In genomic region chr11:60890696-60891095, GRCh38 we compare ENCODE assay signal across 21 cellular contexts. TPM values are rescaled to one million over a fixed set of nuclear protein-coding genes. Genes with fewer than 3 reads are reported as not detected.
"Had no signal": no experiment of that assay in that cellular context is flagged by ENCODE, and none has a peak within 500 bp of the region (broad histone marks: within the 10 kb centered on the region; RNA-seq: fewer than 3 reads in every experiment).

No MANE protein-coding gene starts in this region.

- FAIRE-seq: colon, keratinocyte had no signal

- ATAC-seq: activated CD4-positive, alpha-beta T cell treated with anti-CD3 and anti-CD28 coated beads for 36 hours; body of pancreas; WTC11 had no signal

- H3K4me3 ChIP-seq: body of pancreas, thyroid gland had no signal

- H3K4me1 ChIP-seq: body of pancreas, thyroid gland had no signal

- H3K9me3 ChIP-seq: body of pancreas, thyroid gland had no signal

- H3K27ac ChIP-seq: body of pancreas, thyroid gland had no signal

- DNase-seq: activated CD4-positive, alpha-beta T cell treated with anti-CD3 and anti-CD28 coated beads for 36 hours; activated naive CD4-positive, alpha-beta T cell treated with Interleukin-2 at 50 U/mL for 16 hours; body of pancreas; foreskin melanocyte; glutamatergic neuron; mammary epithelial cell; midbrain; posterior cingulate gyrus; stimulated activated CD4-positive, alpha-beta T cell treated with anti-CD3 and anti-CD28 coated beads, Interleukin-12 subunit alpha, Interleukin-12 subunit beta, amount 100 ng/mL, for 4 hours; stimulated activated CD4-positive, alpha-beta T cell treated with anti-CD3 and anti-CD28 coated beads, Interleukin-1b, Interleukin-23, amount 100 ng/mL, for 48 hours; stimulated activated naive CD4-positive, alpha-beta T cell treated with Interleukin-2 at 50 U/mL for 16 hours; T-helper 1 cell; T1000 had no signal

- H3K27me3 ChIP-seq: body of pancreas, thyroid gland had no signal

RNA-seq across cellular contexts. Expression of gene ZP1, which starts 23.4 kb away (rescaled TPM):
- total RNA-seq: activated CD4-positive, alpha-beta T cell treated with anti-CD3 and anti-CD28 coated beads for 36 hours; activated T-helper 2 cell treated with anti-CD3 and anti-CD28 coated beads, Interferon-gamma antibody, Interleukin-2, Interleukin-4, amounts not matched to agents 10 μg/mL and 5 μg/mL and 100 μg/mL, durations not matched to agents 14 hours and 24 hours and 36 hours; body of pancreas; epithelial cell of proximal tubule; mammary epithelial cell; renal cortical epithelial cell; thyroid gland; urinary bladder; WTC11 had no signal
- polyA plus RNA-seq: keratinocyte, mammary epithelial cell had no signal

RNA-seq across cellular contexts. Expression of gene PTGDR2, which starts 34.9 kb away (rescaled TPM):
- total RNA-seq: epithelial cell of proximal tubule, mammary epithelial cell, renal cortical epithelial cell had no signal
- polyA plus RNA-seq: keratinocyte had no signal
